In the genomic region with DNA sequence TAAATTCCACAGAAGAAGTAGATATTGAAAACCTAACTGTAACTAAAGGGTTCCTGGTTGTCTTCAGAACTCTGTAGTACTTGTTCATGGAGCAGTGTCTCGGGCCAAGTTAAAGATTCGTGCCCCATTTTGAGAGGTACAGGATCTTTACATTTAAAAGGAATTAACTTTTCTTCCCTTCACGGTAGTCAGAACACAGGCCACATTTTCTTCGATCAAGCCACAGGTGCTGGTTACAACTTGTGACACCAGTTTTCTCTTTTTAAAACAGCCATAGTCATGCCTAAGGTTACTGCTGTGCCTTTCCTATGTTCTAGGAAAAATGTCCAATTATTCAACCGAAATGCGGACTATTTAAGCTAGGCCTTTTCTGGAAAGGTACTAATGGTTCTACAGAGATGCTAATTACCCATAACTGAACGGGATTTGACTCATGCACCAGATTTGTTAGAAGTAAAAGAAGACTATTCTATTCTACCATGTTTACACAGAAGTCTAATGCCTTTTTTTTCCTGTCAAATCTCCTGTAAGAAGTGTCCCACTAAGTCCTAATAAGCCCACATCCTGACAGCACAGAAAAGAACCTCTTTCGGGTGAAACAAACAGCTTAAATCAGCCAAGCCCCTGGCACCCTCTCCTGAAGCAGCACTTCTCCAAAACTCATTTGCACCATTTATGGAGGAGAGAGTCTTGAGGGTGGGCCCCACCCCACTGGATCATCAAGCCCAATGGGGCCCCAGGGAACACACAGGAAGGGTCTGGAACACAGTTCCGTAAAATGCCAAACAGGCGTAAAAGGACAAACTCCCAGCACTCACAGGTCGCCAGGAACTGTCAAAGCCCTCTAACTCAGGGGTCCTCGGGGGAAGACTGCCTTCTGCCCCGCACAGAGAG, we compare ENCODE assay signal across 8 cellular contexts. TPM values are rescaled to one million over a fixed set of nuclear protein-coding genes. Genes with fewer than 3 reads are reported as not detected.
DNase-seq lines count a peak whose midpoint lies in the region; ATAC-seq and TF ChIP-seq lines count a peak whose summit lies in the region.

No MANE protein-coding gene starts in this region.

- H3K9me3 ChIP-seq in BLaER1, result no peaks in the 10 kb centered on the region

- H3K27me3 Mint-ChIP-seq in nephron (ENCODE audit: low read depth), result peaks cover 35% of the 10 kb centered on the region

- H3K27ac Mint-ChIP-seq in nephron, result peak overlapping the region; percentile 61 to 83 (median 69)

- in situ Hi-C loops in KBM-7 (cut with MboI; ENCODE audit: low pct_unique_long_range_greater_than_20kb, low sequenced_read_pairs), result no loop called here

- H3K36me3 Mint-ChIP-seq in nephron (ENCODE audit: low read depth), result no peaks in the 10 kb centered on the region

- no peaks in the 10 kb centered on the region for H3K9me3 Mint-ChIP-seq in nephron

- DNase-seq in KBM-7, result peak; percentile 50
- no peak for DNase-seq in dorsolateral prefrontal cortex
- no peak for DNase-seq in stimulated activated CD4-positive, alpha-beta T cell treated with anti-CD3 and anti-CD28 coated beads, Interleukin-2, amount 100 ng/mL, for 24 hours

- peaks cover 55% of the 10 kb centered on the region for H4K20me1 ChIP-seq in BLaER1

- no peaks in the 10 kb centered on the region for H3K36me3 ChIP-seq in BLaER1

- H3K4me1 Mint-ChIP-seq in nephron, result peaks cover 72% of the 10 kb centered on the region

- H3K4me3 Mint-ChIP-seq in nephron, result peak overlapping the region; percentile 89 to 96 (median 96)

- H3K27me3 ChIP-seq in BLaER1 (no peaks in the 10 kb centered on the region), dorsolateral prefrontal cortex (no peaks in the 10 kb centered on the region)

- H3K27ac ChIP-seq in BLaER1, result peak overlapping the region; percentile 93
- H3K27ac ChIP-seq in dorsolateral prefrontal cortex, result peak overlapping the region; percentile 29 to 98 (median 92)

- H3K4me3 ChIP-seq in BLaER1 (peak overlapping the region; percentile 98), dorsolateral prefrontal cortex (peak overlapping the region; percentile 65 to 98 (median 88))

- peak overlapping the region; percentile 84 for H3K4me2 ChIP-seq in BLaER1

- peaks cover 67% of the 10 kb centered on the region for H3K4me1 ChIP-seq in BLaER1

- ATAC-seq in HG03354 (IDR thresholded peaks at IDR 0.05; ENCODE audit: poor library complexity, severe bottlenecking, unreplicated experiment), result no peak
- ATAC-seq in GM21390 (IDR thresholded peaks at IDR 0.05; ENCODE audit: unreplicated experiment), result no peak
- no peak for ATAC-seq in GM18498 (IDR thresholded peaks at IDR 0.05; ENCODE audit: unreplicated experiment)

- H3K9ac ChIP-seq in BLaER1, result peak overlapping the region; percentile 95

- TF ChIP-seq CTCF in dorsolateral prefrontal cortex (IDR thresholded peaks at IDR 0.05 in 54 of 56, conservative IDR thresholded peaks at IDR 0.05 in 2 of 56; ENCODE audit: low read depth in 1 of 56, partially characterized antibody in 56 of 56) (no peak), nephron (IDR thresholded peaks at IDR 0.05; ENCODE audit: unreplicated experiment in 3 of 3) (no peak)

- intact Hi-C loops in dorsolateral prefrontal cortex (cut with DNase I), result no loop called here

RNA-seq across cellular contexts. Expression of a gene that starts 1.9 kb away (rescaled TPM):
- 100 to 1,000 TPM in 86 of 120 experiments, 10 to 100 TPM in 34; 65.6 to 291 (median 118) TPM for total RNA-seq in dorsolateral prefrontal cortex
